In genomic region chr13:67013709-67014108, GRCh38 we compare ENCODE assay signal across 32 cellular contexts.
"Had no signal": no experiment of that assay in that cellular context is flagged by ENCODE, and none has a peak within 500 bp of the region (broad histone marks: within the 10 kb centered on the region; RNA-seq: fewer than 3 reads in every experiment).

No MANE protein-coding gene starts in this region.

- H3K9me3 Mint-ChIP-seq: activated CD4-positive, alpha-beta T cell treated with anti-CD3 and anti-CD28 coated beads, Interleukin-2, amount 10 ng/mL, durations not matched to agents 7 days and 5 days; activated naive CD4-positive, alpha-beta T cell treated with anti-CD3 and anti-CD28 coated beads, Interleukin-2, amount 10 ng/mL, durations not matched to agents 7 days and 5 days; activated T-helper 1 cell treated with anti-CD3 and anti-CD28 coated beads, Interleukin-12 subunit alpha, Interleukin-12 subunit beta, Interleukin-2, Interleukin-4 antibody, amounts not matched to agents 30 ng/mL and 10 ng/mL and 1 ng/mL, durations not matched to agents 14 hours and 24 hours and 36 hours; brain; T-helper 2 cell treated with Interferon-gamma antibody and Interleukin-4, amounts not matched to agents 5 μg/mL and 100 μg/mL, for 36 hours; WTC11 had no signal

- DNase-seq: activated CD4-positive, alpha-beta T cell treated with anti-CD3 and anti-CD28 coated beads for 36 hours; activated CD4-positive, alpha-beta T cell treated with anti-CD3 and anti-CD28 coated beads, Interleukin-2, amount 10 ng/mL, durations not matched to agents 7 days and 5 days; activated CD4-positive, alpha-beta T cell treated with anti-CD3 and anti-CD28 coated beads, Interleukin-2, amount 50 U/mL, for 48 hours; activated CD8-positive, alpha-beta memory T cell treated with anti-CD3 and anti-CD28 coated beads, Interleukin-2, amount 50 U/mL, for 4 hours; activated gamma-delta T cell treated with Interleukin-2 at 50 U/mL for 16 hours; activated naive CD4-positive, alpha-beta T cell treated with anti-CD3 and anti-CD28 coated beads, Interleukin-2, amount 10 ng/mL, durations not matched to agents 7 days and 5 days; activated naive CD8-positive, alpha-beta T cell treated with anti-CD3 and anti-CD28 coated beads, Interleukin-2, amount 50 U/mL, for 24 hours; activated T-cell treated with anti-CD3 and anti-CD28 coated beads for 4 hours; activated T-cell treated with anti-CD3 and anti-CD28 coated beads, Interleukin-2, amount 50 U/mL, for 4 hours; anterior cingulate cortex; central memory CD4-positive, alpha-beta T cell; NCI-H1092 treated with DMSO at 0.1 percent for 48 hours; NCI-H146; NCI-H187; NCI-H2029 treated with DMSO at 0.1 percent for 48 hours; NCI-H2107; NCI-H510A; NCI-H526; NCI-H774; PC-3; Peyer's patch; RPMI8226; SHP77 treated with DMSO at 0.1 percent for 48 hours; SK-N-SH had no signal

- H3K27ac ChIP-seq: Peyer's patch, SJSA1 had no signal

- H3K36me3 ChIP-seq: Peyer's patch, SJSA1 had no signal

- H3K9ac ChIP-seq: SK-N-SH had no signal

- H3K36me3 Mint-ChIP-seq: activated naive CD4-positive, alpha-beta T cell treated with anti-CD3 and anti-CD28 coated beads, Interleukin-2, amount 10 ng/mL, durations not matched to agents 7 days and 5 days; activated naive CD8-positive, alpha-beta T cell; brain; WTC11 had no signal

- H3K27me3 Mint-ChIP-seq: activated CD4-positive, alpha-beta T cell treated with anti-CD3 and anti-CD28 coated beads for 36 hours; activated CD4-positive, alpha-beta T cell treated with anti-CD3 and anti-CD28 coated beads, Interleukin-2, amount 10 ng/mL, durations not matched to agents 7 days and 5 days; activated naive CD4-positive, alpha-beta T cell treated with anti-CD3 and anti-CD28 coated beads, Interleukin-2, amount 10 ng/mL, durations not matched to agents 7 days and 5 days; activated naive CD8-positive, alpha-beta T cell; activated naive CD8-positive, alpha-beta T cell treated with anti-CD3 and anti-CD28 coated beads, Interleukin-2, amount 50 U/mL, for 24 hours; brain had no signal

- H3K27me3 ChIP-seq: Peyer's patch, SJSA1 had no signal

- H3K9me3 ChIP-seq: Peyer's patch, SJSA1, SK-N-SH had no signal

- H3K4me1 ChIP-seq: Peyer's patch, SJSA1 had no signal

- H3K4me2 ChIP-seq: SK-N-SH had no signal

- H3K9me2 ChIP-seq: SK-N-SH had no signal

- H3K4me1 Mint-ChIP-seq: activated CD4-positive, alpha-beta T cell treated with anti-CD3 and anti-CD28 coated beads for 36 hours; activated CD4-positive, alpha-beta T cell treated with anti-CD3 and anti-CD28 coated beads, Interleukin-2, amount 10 ng/mL, durations not matched to agents 7 days and 5 days; activated naive CD4-positive, alpha-beta T cell treated with anti-CD3 and anti-CD28 coated beads, Interleukin-2, amount 10 ng/mL, durations not matched to agents 7 days and 5 days; activated naive CD8-positive, alpha-beta T cell treated with anti-CD3 and anti-CD28 coated beads, Interleukin-2, amount 50 U/mL, for 24 hours had no signal

- H3K4me3 ChIP-seq: K562, Peyer's patch, SJSA1 had no signal

- H3K27ac Mint-ChIP-seq: activated CD4-positive, alpha-beta T cell treated with anti-CD3 and anti-CD28 coated beads for 36 hours; activated CD4-positive, alpha-beta T cell treated with anti-CD3 and anti-CD28 coated beads, Interleukin-2, amount 10 ng/mL, durations not matched to agents 7 days and 5 days; activated naive CD4-positive, alpha-beta T cell treated with anti-CD3 and anti-CD28 coated beads, Interleukin-2, amount 10 ng/mL, durations not matched to agents 7 days and 5 days; activated naive CD8-positive, alpha-beta T cell; activated naive CD8-positive, alpha-beta T cell treated with anti-CD3 and anti-CD28 coated beads, Interleukin-2, amount 50 U/mL, for 24 hours; activated T-helper 1 cell treated with anti-CD3 and anti-CD28 coated beads, Interleukin-12 subunit alpha, Interleukin-12 subunit beta, Interleukin-2, Interleukin-4 antibody, amounts not matched to agents 30 ng/mL and 10 ng/mL and 1 ng/mL, durations not matched to agents 14 hours and 24 hours and 36 hours; brain; T-helper 1 cell treated with Interleukin-12 subunit alpha and Interleukin-12 subunit beta and Interleukin-4 antibody, amounts not matched to agents 30 μg/mL and 1 μg/mL, for 36 hours; T-helper 2 cell treated with Interferon-gamma antibody and Interleukin-4, amounts not matched to agents 5 μg/mL and 100 μg/mL, for 36 hours; WTC11 had no signal

- H3K4me3 Mint-ChIP-seq: activated CD4-positive, alpha-beta T cell treated with anti-CD3 and anti-CD28 coated beads for 36 hours; activated CD4-positive, alpha-beta T cell treated with anti-CD3 and anti-CD28 coated beads, Interleukin-2, amount 10 ng/mL, durations not matched to agents 7 days and 5 days; activated naive CD4-positive, alpha-beta T cell treated with anti-CD3 and anti-CD28 coated beads, Interleukin-2, amount 10 ng/mL, durations not matched to agents 7 days and 5 days; activated naive CD8-positive, alpha-beta T cell; activated naive CD8-positive, alpha-beta T cell treated with anti-CD3 and anti-CD28 coated beads, Interleukin-2, amount 50 U/mL, for 24 hours; activated T-cell treated with anti-CD3 and anti-CD28 coated beads, Interleukin-2, amount 50 U/mL, for 4 hours; activated T-helper 1 cell treated with anti-CD3 and anti-CD28 coated beads, Interleukin-12 subunit alpha, Interleukin-12 subunit beta, Interleukin-2, Interleukin-4 antibody, amounts not matched to agents 30 ng/mL and 10 ng/mL and 1 ng/mL, durations not matched to agents 14 hours and 24 hours and 36 hours; brain; T-helper 1 cell treated with Interleukin-12 subunit alpha and Interleukin-12 subunit beta and Interleukin-4 antibody, amounts not matched to agents 30 μg/mL and 1 μg/mL, for 36 hours; T-helper 2 cell treated with Interferon-gamma antibody and Interleukin-4, amounts not matched to agents 5 μg/mL and 100 μg/mL, for 36 hours; WTC11 had no signal
